ENCODE assay signal across 16 cellular contexts in the genomic region with DNA sequence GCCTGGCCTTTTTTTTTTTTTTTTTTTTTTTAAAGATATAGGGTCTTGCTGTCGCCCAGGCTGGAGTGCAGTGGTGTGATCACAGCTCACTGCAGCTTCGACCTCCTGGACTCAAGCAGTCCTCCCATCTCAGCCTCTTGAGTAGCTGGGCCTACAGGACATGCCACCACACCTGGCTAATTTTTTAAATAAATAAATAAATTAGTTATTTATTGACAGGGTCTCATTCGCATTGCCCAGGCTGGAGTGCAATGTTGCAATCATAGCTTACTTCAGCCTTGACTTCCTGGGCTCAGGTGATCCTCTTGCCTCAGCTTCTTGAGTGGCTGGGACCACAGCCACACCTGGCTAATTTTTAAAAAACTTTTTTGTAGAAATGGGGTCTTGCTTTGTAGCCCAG. TPM values are rescaled to one million over a fixed set of nuclear protein-coding genes. Genes with fewer than 3 reads are reported as not detected.
A peak's percentile ranks its signal among the peaks of the same experiment; 100 is the strongest.
DNase-seq lines count a peak whose midpoint lies in the region; ATAC-seq, FAIRE-seq and TF ChIP-seq lines count a peak whose summit lies in the region.
"Had no signal": no experiment of that assay in that cellular context is flagged by ENCODE, and none has a peak within 500 bp of the region (broad histone marks: within the 10 kb centered on the region; RNA-seq: fewer than 3 reads in every experiment).

No MANE protein-coding gene starts in this region.

- no peaks in the 10 kb centered on the region for H3K9me3 Mint-ChIP-seq in Calu3 (ENCODE audit: low read depth, unreplicated experiment)
- H3K9me3 Mint-ChIP-seq in CD4-positive, alpha-beta memory T cell, result no peaks in the 10 kb centered on the region
- no peaks in the 10 kb centered on the region for H3K9me3 Mint-ChIP-seq in activated CD8-positive, alpha-beta T cell treated with anti-CD3 and anti-CD28 coated beads, Interleukin-2, amount 10 ng/mL, durations not matched to agents 7 days and 5 days (ENCODE audit: insufficient read depth)

- H3K4me3 Mint-ChIP-seq in Calu3 (ENCODE audit: low read depth, unreplicated experiment), result no peak overlapping the region
- H3K4me3 Mint-ChIP-seq in CD4-positive, alpha-beta memory T cell, result peak overlapping the region in 2 of 8 donors; percentile 33 to 36
- H3K4me3 Mint-ChIP-seq in activated CD8-positive, alpha-beta T cell treated with anti-CD3 and anti-CD28 coated beads, Interleukin-2, amount 10 ng/mL, durations not matched to agents 7 days and 5 days, result no peak overlapping the region

- intact Hi-C loops in Calu3 (cut with micrococcal nuclease; ENCODE audit: unreplicated experiment), result no loop called here
- intact Hi-C loops in HepG2 (cut with micrococcal nuclease; ENCODE audit: unreplicated experiment), result loop anchor here (2.0 kb wide), 1 partner anchor 17 kb away; no protein-coding TSS in a partner anchor
- intact Hi-C loops in CD4-positive, alpha-beta memory T cell (cut with micrococcal nuclease), result no loop called here

- TF ChIP-seq CTCF in Calu3 (IDR thresholded peaks at IDR 0.05; ENCODE audit: unreplicated experiment) (no peak), HepG2 (CRISPR knock-in tag; IDR thresholded peaks at IDR 0.05) (no peak), omental fat pad (IDR thresholded peaks at IDR 0.05) (no peak)

- ATAC-seq in HepG2, result peak; percentile 75
- ATAC-seq in omental fat pad (ENCODE audit: low FRiP score), result no peak
- no peak for ATAC-seq in activated CD8-positive, alpha-beta T cell treated with anti-CD3 and anti-CD28 coated beads, Interleukin-2, amount 10 ng/mL, durations not matched to agents 7 days and 5 days
- ATAC-seq: GM12878, HCT116, K562 had no signal

- peak; percentile 60 for DNase-seq in Calu3
- peak; percentile 58 for DNase-seq in HepG2 (ENCODE audit: low spot score)
- DNase-seq in renal cortical epithelial cell (ENCODE audit: low read depth), result peak; percentile 79
- no peak for DNase-seq in CD4-positive, alpha-beta memory T cell
- DNase-seq in omental fat pad (ENCODE audit: low spot score), result no peak
- no peak for DNase-seq in activated CD8-positive, alpha-beta T cell treated with anti-CD3 and anti-CD28 coated beads, Interleukin-2, amount 10 ng/mL, durations not matched to agents 7 days and 5 days
- no peak for DNase-seq in SJCRH30
- DNase-seq: GDM1, NCI-H1436 treated with DMSO at 0.1 percent for 48 hours, NCI-H2081, NCI-H748 treated with DMSO at 0.1 percent for 48 hours, RPMI8226 had no signal

- H3K36me3 ChIP-seq in duodenal mucosa (ENCODE audit: control insufficient read depth in 1 of 2, insufficient read depth in 2 of 2, low read length in 2 of 2) (no peaks in the 10 kb centered on the region), HepG2 (replicated peaks in 1 of 2; ENCODE audit: control insufficient read depth in 1 of 2, insufficient read depth in 2 of 2, low read length in 2 of 2) (peaks cover 0 to 15% of the 10 kb centered on the region in 2 experiments; a peak in 4 of 5 replicates), SJCRH30 (no peaks in the 10 kb centered on the region; the same call in 1 of the 2 replicates)
- H3K36me3 ChIP-seq in CD4-positive, alpha-beta memory T cell (ENCODE audit: insufficient read depth, low read length), result no peaks in the 10 kb centered on the region

- 33% methylated on average over 3 of the region's 3 CpGs for WGBS in HepG2 (ENCODE audit: low lambda C conversion rate)

- H3K36me3 Mint-ChIP-seq in Calu3 (ENCODE audit: insufficient read depth, unreplicated experiment), result peaks cover 28% of the 10 kb centered on the region
- H3K36me3 Mint-ChIP-seq in CD4-positive, alpha-beta memory T cell, result peaks cover 6 to 13% of the 10 kb centered on the region in 2 donors
- H3K36me3 Mint-ChIP-seq in activated CD8-positive, alpha-beta T cell treated with anti-CD3 and anti-CD28 coated beads, Interleukin-2, amount 10 ng/mL, durations not matched to agents 7 days and 5 days (ENCODE audit: low read depth), result peaks cover 2% of the 10 kb centered on the region

- no peak for FAIRE-seq in HepG2 (lab: Jason Lieb, UNC)
- FAIRE-seq: GM12878, K562 had no signal

- no TSS peak for BruUV-seq in Calu3 (replicated peaks; lab: Mats Ljungman, UMichigan)
- BruUV-seq in HepG2 (replicated peaks; lab: Mats Ljungman, UMichigan), result no TSS peak

- in situ Hi-C loops in HepG2 (cut with HindIII; ENCODE audit: extremely low pct_ligation_motif_present, low pct_unique_long_range_greater_than_20kb), result no loop called here

- H3K27me3 Mint-ChIP-seq in Calu3 (ENCODE audit: unreplicated experiment), result no peaks in the 10 kb centered on the region
- no peaks in the 10 kb centered on the region for H3K27me3 Mint-ChIP-seq in CD4-positive, alpha-beta memory T cell
- H3K27me3 Mint-ChIP-seq in activated CD8-positive, alpha-beta T cell treated with anti-CD3 and anti-CD28 coated beads, Interleukin-2, amount 10 ng/mL, durations not matched to agents 7 days and 5 days (ENCODE audit: low read depth), result no peaks in the 10 kb centered on the region

- CTCF ChIA-PET in Calu3 (lab: Charles Lee) (interaction anchor here (0.7 to 1.3 kb wide), 2 partner anchors 16 to 68 kb away, joined by 3 to 5 read pairs; no protein-coding TSS in a partner anchor), HepG2 (lab: Yijun Ruan, JAX; ENCODE audit: low intra/inter-chr PET ratio, low total read pairs) (no interaction called here)
- CTCF ChIA-PET in CD4-positive, alpha-beta memory T cell (lab: Charles Lee; ENCODE audit: partially characterized antibody), result no interaction called here
- CTCF ChIA-PET in activated CD8-positive, alpha-beta T cell treated with anti-CD3 and anti-CD28 coated beads, Interleukin-2, amount 10 ng/mL, durations not matched to agents 7 days and 5 days (lab: Charles Lee), result no interaction called here

- H3K4me2 ChIP-seq in HepG2 (ENCODE audit: low read depth, low read length), result no peak overlapping the region

- peaks cover 15% of the 10 kb centered on the region for H3K4me1 Mint-ChIP-seq in Calu3 (ENCODE audit: low read depth, unreplicated experiment)
- H3K4me1 Mint-ChIP-seq in CD4-positive, alpha-beta memory T cell, result peaks cover 31 to 67% (median 54%) of the 10 kb centered on the region in 4 donors
- H3K4me1 Mint-ChIP-seq in activated CD8-positive, alpha-beta T cell treated with anti-CD3 and anti-CD28 coated beads, Interleukin-2, amount 10 ng/mL, durations not matched to agents 7 days and 5 days (ENCODE audit: low read depth), result peaks cover 43% of the 10 kb centered on the region

- TF ChIP-seq EP300 in HepG2 (IDR thresholded peaks at IDR 0.05; ENCODE audit: low read depth in 2 of 2, low read length in 2 of 2) (0 out of 4 replicates have a peak, but pooled peaks of 1 of the 2 experiments have one; percentile 10), HepG2 (CRISPR knock-in tag; IDR thresholded peaks at IDR 0.05; ENCODE audit: borderline replicate concordance) (no peak)

- no peak for TF ChIP-seq RAD21 in HepG2 (CRISPR knock-in tag; IDR thresholded peaks at IDR 0.05)

- TF ChIP-seq POLR2A in HepG2 (IDR thresholded peaks at IDR 0.05; ENCODE audit: insufficient read depth in 1 of 2, low read depth in 2 of 2, low read length in 2 of 2), result no peak

- peaks cover 86% of the 10 kb centered on the region for H3K79me2 ChIP-seq in HepG2 (ENCODE audit: insufficient read depth, low read length)

- POLR2A ChIA-PET in HepG2 (lab: Yijun Ruan, JAX), result interaction anchor here (1.4 to 2.7 kb wide), 2 partner anchors 11 to 16 kb away, joined by 4 to 27 read pairs; no protein-coding TSS in a partner anchor
- POLR2A ChIA-PET in CD4-positive, alpha-beta memory T cell (lab: Charles Lee; ENCODE audit: partially characterized antibody), result no interaction called here
- POLR2A ChIA-PET in activated CD8-positive, alpha-beta T cell treated with anti-CD3 and anti-CD28 coated beads, Interleukin-2, amount 10 ng/mL, durations not matched to agents 7 days and 5 days (lab: Charles Lee), result no interaction called here

- no peaks in the 10 kb centered on the region for H3K27me3 ChIP-seq in duodenal mucosa (ENCODE audit: control insufficient read depth in 1 of 2, insufficient read depth in 2 of 2, low read length in 2 of 2)
- no peaks in the 10 kb centered on the region for H3K27me3 ChIP-seq in HepG2 (ENCODE audit: control insufficient read depth in 1 of 2, insufficient read depth in 2 of 2, low read length in 2 of 2)
- no peaks in the 10 kb centered on the region for H3K27me3 ChIP-seq in CD4-positive, alpha-beta memory T cell (ENCODE audit: insufficient read depth, low read length)
- no peaks in the 10 kb centered on the region for H3K27me3 ChIP-seq in SJCRH30

- H3K4me1 ChIP-seq in duodenal mucosa (ENCODE audit: control insufficient read depth in 1 of 2, insufficient read depth in 2 of 2, low read length in 2 of 2) (peaks cover 38 to 41% of the 10 kb centered on the region in 2 donors), HepG2 (ENCODE audit: insufficient read depth, low read length) (peaks cover 91% of the 10 kb centered on the region), SJCRH30 (no peaks in the 10 kb centered on the region)
- H3K4me1 ChIP-seq in CD4-positive, alpha-beta memory T cell (ENCODE audit: insufficient read depth, low read length), result peaks cover 42% of the 10 kb centered on the region

- H3K27ac Mint-ChIP-seq in Calu3 (ENCODE audit: unreplicated experiment), result no peak overlapping the region
- H3K27ac Mint-ChIP-seq in CD4-positive, alpha-beta memory T cell, result peak overlapping the region in 1 of 7 donors; percentile 12
- H3K27ac Mint-ChIP-seq in activated CD8-positive, alpha-beta T cell treated with anti-CD3 and anti-CD28 coated beads, Interleukin-2, amount 10 ng/mL, durations not matched to agents 7 days and 5 days, result no peak overlapping the region

- H3K4me3 ChIP-seq in duodenal mucosa (ENCODE audit: low read depth in 1 of 2, low read length in 2 of 2) (no peak overlapping the region), HepG2 (replicated peaks in 1 of 3; ENCODE audit: insufficient read depth in 1 of 3, low read depth in 2 of 3, low read length in 3 of 3) (no peak overlapping the region), SJCRH30 (no peak overlapping the region)
- H3K4me3 ChIP-seq in CD4-positive, alpha-beta memory T cell (ENCODE audit: low read length in 2 of 2), result no peak overlapping the region
- H3K4me3 ChIP-seq: GM12878, K562 had no signal

- H3K27ac ChIP-seq in duodenal mucosa (ENCODE audit: low read depth, low read length) (peak overlapping the region; percentile 1), HepG2 (ENCODE audit: extremely low read length, insufficient read depth, low read length) (peak overlapping the region; percentile 60), SJCRH30 (no peak overlapping the region)
- H3K27ac ChIP-seq in CD4-positive, alpha-beta memory T cell (ENCODE audit: low read depth, low read length), result no peak overlapping the region

- H3K9ac ChIP-seq in duodenal mucosa (ENCODE audit: low read depth in 1 of 2, low read length in 2 of 2), result no peak overlapping the region
- H3K9ac ChIP-seq in HepG2 (ENCODE audit: insufficient read depth, low read depth, low read length), result no peak overlapping the region

- H3K9me3 ChIP-seq in duodenal mucosa (ENCODE audit: control insufficient read depth in 1 of 2, low read length in 2 of 2) (no peaks in the 10 kb centered on the region), HepG2 (ENCODE audit: low read length) (no peaks in the 10 kb centered on the region), SJCRH30 (replicated peaks) (no peaks in the 10 kb centered on the region)
- H3K9me3 ChIP-seq in CD4-positive, alpha-beta memory T cell (ENCODE audit: control insufficient read depth in 1 of 2, low read length in 2 of 2), result no peaks in the 10 kb centered on the region

- no peak overlapping the region for H2AFZ ChIP-seq in HepG2 (ENCODE audit: low read length)

- peaks cover 28% of the 10 kb centered on the region; the same call in 1 of the 2 replicates for H4K20me1 ChIP-seq in HepG2 (ENCODE audit: insufficient read depth, low read length)

RNA-seq across cellular contexts. Expression of a gene that starts 10.5 kb away (rescaled TPM):
- total RNA-seq in Calu3 (2022) (82.9 and 92.9 TPM in 2 replicates), HepG2 (2016; rRNA removed; fragmentation: Illumina TruSeq; extraction: Trizol) (25.7 and 25.9 TPM in 2 replicates), renal cortical epithelial cell (20.1 and 97.3 TPM in 2 replicates), omental fat pad (100 to 1,000 TPM in 2 of 4 donors, 10 to 100 TPM in 2; 68.4 to 126 (median 99.2) TPM)
- total RNA-seq in HepG2 (2016; cell fraction: cytosol; rRNA removed; fragmentation: Illumina TruSeq; extraction: Trizol; ENCODE audit: low read depth), result 22.1 and 25.6 TPM in 2 replicates
- total RNA-seq in HepG2 (2016; cell fraction: insoluble cytoplasmic fraction; rRNA removed; fragmentation: Illumina TruSeq; extraction: Trizol), result 21.5 and 27.6 TPM in 2 replicates
- 26.2 and 26.6 TPM in 2 replicates for total RNA-seq in HepG2 (2016; cell fraction: membrane; rRNA removed; fragmentation: Illumina TruSeq; extraction: Trizol)
- total RNA-seq in HepG2 (2016; cell fraction: nucleus; rRNA removed; fragmentation: Illumina TruSeq; extraction: Trizol), result 26.6 and 31.5 TPM in 2 replicates
- polyA plus RNA-seq in HepG2 (2011; rRNA removed), result 74.5 and 75.7 TPM in 2 replicates
- polyA plus RNA-seq in HepG2 (2011; cell fraction: cytosol; rRNA removed), result 39.6 and 44.6 TPM in 2 replicates
- polyA plus RNA-seq in HepG2 (2011; cell fraction: nucleus; rRNA removed), result 182 and 223 TPM in 2 replicates
- 56.1 and 60.7 TPM in 2 replicates for polyA plus RNA-seq in HepG2 (2012)
- 7.3 and 8.2 TPM in 2 replicates for polyA plus RNA-seq in HepG2 (2016; cell fraction: cytosol; fragmentation: Illumina TruSeq; extraction: Trizol; ENCODE audit: low read depth)
- 31.3 and 36.3 TPM in 2 replicates for polyA plus RNA-seq in HepG2 (2016; cell fraction: insoluble cytoplasmic fraction; fragmentation: Illumina TruSeq; extraction: Trizol; ENCODE audit: low read depth)
- 16.2 and 21.0 TPM in 2 replicates for polyA plus RNA-seq in HepG2 (2016; cell fraction: membrane; fragmentation: Illumina TruSeq; extraction: Trizol; ENCODE audit: low read depth)
- 75.2 and 92.2 TPM in 2 replicates for polyA plus RNA-seq in HepG2 (2016; cell fraction: nucleus; fragmentation: Illumina TruSeq; extraction: Trizol; ENCODE audit: insufficient read depth, low read depth)
- 90.1 and 145 TPM in 2 replicates for polyA minus RNA-seq in HepG2 (2011; rRNA and poly(A)+ RNA removed; ENCODE audit: low replicate concordance)
- polyA minus RNA-seq in HepG2 (2011; cell fraction: cytosol; rRNA and poly(A)+ RNA removed), result 78.0 and 102 TPM in 2 replicates
- polyA minus RNA-seq in HepG2 (2011; cell fraction: nucleus; rRNA and poly(A)+ RNA removed), result 65.8 and 74.2 TPM in 2 replicates
- 10 to 100 TPM; 81.7 to 87.4 TPM for total RNA-seq in CD4-positive, alpha-beta memory T cell
- polyA plus RNA-seq in CD4-positive, alpha-beta memory T cell, result 10 to 100 TPM in 1 of 2 donors, 1 to 10 TPM in 1; 5.1 to 14.1 TPM
- total RNA-seq in activated CD8-positive, alpha-beta T cell treated with anti-CD3 and anti-CD28 coated beads, Interleukin-2, amount 10 ng/mL, durations not matched to agents 7 days and 5 days, result 10 to 100 TPM; 40.1 to 54.0 TPM
- 40.6 and 42.6 TPM in 2 replicates for total RNA-seq in SJCRH30 (2014; rRNA removed; shearing (Covaris generic))

RNA-seq across cellular contexts. Expression of a gene that starts 25.6 kb away (rescaled TPM):
- total RNA-seq in Calu3 (2022) (134 and 150 TPM in 2 replicates), HepG2 (2016; rRNA removed; fragmentation: Illumina TruSeq; extraction: Trizol) (39.6 and 65.1 TPM in 2 replicates), renal cortical epithelial cell (35.3 and 83.9 TPM in 2 replicates), omental fat pad (10 to 100 TPM; 56.6 to 90.5 (median 79.8) TPM)
- total RNA-seq in HepG2 (2016; cell fraction: cytosol; rRNA removed; fragmentation: Illumina TruSeq; extraction: Trizol; ENCODE audit: low read depth), result 33.8 and 46.6 TPM in 2 replicates
- 38.9 and 71.7 TPM in 2 replicates for total RNA-seq in HepG2 (2016; cell fraction: insoluble cytoplasmic fraction; rRNA removed; fragmentation: Illumina TruSeq; extraction: Trizol)
- 45.9 and 51.6 TPM in 2 replicates for total RNA-seq in HepG2 (2016; cell fraction: membrane; rRNA removed; fragmentation: Illumina TruSeq; extraction: Trizol)
- total RNA-seq in HepG2 (2016; cell fraction: nucleus; rRNA removed; fragmentation: Illumina TruSeq; extraction: Trizol), result 60.6 and 61.3 TPM in 2 replicates
- 93.6 and 102 TPM in 2 replicates for polyA plus RNA-seq in HepG2 (2011; rRNA removed)
- polyA plus RNA-seq in HepG2 (2011; cell fraction: cytosol; rRNA removed), result 113 and 124 TPM in 2 replicates
- 70.7 and 76.1 TPM in 2 replicates for polyA plus RNA-seq in HepG2 (2011; cell fraction: nucleus; rRNA removed)
- 49.7 and 66.2 TPM in 2 replicates for polyA plus RNA-seq in HepG2 (2012)
- 34.4 and 49.9 TPM in 2 replicates for polyA plus RNA-seq in HepG2 (2016; cell fraction: cytosol; fragmentation: Illumina TruSeq; extraction: Trizol; ENCODE audit: low read depth)
- polyA plus RNA-seq in HepG2 (2016; cell fraction: insoluble cytoplasmic fraction; fragmentation: Illumina TruSeq; extraction: Trizol; ENCODE audit: low read depth), result 41.0 and 42.5 TPM in 2 replicates
- polyA plus RNA-seq in HepG2 (2016; cell fraction: membrane; fragmentation: Illumina TruSeq; extraction: Trizol; ENCODE audit: low read depth), result 38.3 and 51.4 TPM in 2 replicates
- 96.7 and 105 TPM in 2 replicates for polyA plus RNA-seq in HepG2 (2016; cell fraction: nucleus; fragmentation: Illumina TruSeq; extraction: Trizol; ENCODE audit: insufficient read depth, low read depth)
- polyA minus RNA-seq in HepG2 (2011; rRNA and poly(A)+ RNA removed; ENCODE audit: low replicate concordance), result 40.3 and 91.1 TPM in 2 replicates
- polyA minus RNA-seq in HepG2 (2011; cell fraction: cytosol; rRNA and poly(A)+ RNA removed), result 32.6 and 33.2 TPM in 2 replicates
- polyA minus RNA-seq in HepG2 (2011; cell fraction: nucleus; rRNA and poly(A)+ RNA removed), result 25.8 and 26.1 TPM in 2 replicates
- total RNA-seq in CD4-positive, alpha-beta memory T cell, result 10 to 100 TPM; 52.1 to 59.2 TPM
- 10 to 100 TPM; 46.9 to 82.3 TPM for polyA plus RNA-seq in CD4-positive, alpha-beta memory T cell
- 10 to 100 TPM; 46.1 to 48.4 TPM for total RNA-seq in activated CD8-positive, alpha-beta T cell treated with anti-CD3 and anti-CD28 coated beads, Interleukin-2, amount 10 ng/mL, durations not matched to agents 7 days and 5 days
- 51.4 and 56.7 TPM in 2 replicates for total RNA-seq in SJCRH30 (2014; rRNA removed; shearing (Covaris generic))

Comparison
In these comparisons a context has a peak if more than half of its experiments do, and no peak if none do; other contexts are left out.
1. DNase-seq: peak in Calu3 (single experiment), HepG2 (single experiment) and renal cortical epithelial cell (single experiment); none in CD4-positive, alpha-beta memory T cell (0 of 5), omental fat pad (single experiment), activated CD8-positive, alpha-beta T cell treated with anti-CD3 and anti-CD28 coated beads, Interleukin-2, amount 10 ng/mL, durations not matched to agents 7 days and 5 days (single experiment) and SJCRH30 (0 of 2).
2. H3K27ac ChIP-seq: peak in duodenal mucosa (single experiment) and HepG2 (single experiment); none in CD4-positive, alpha-beta memory T cell (single experiment) and SJCRH30 (single experiment).